In the genomic region with DNA sequence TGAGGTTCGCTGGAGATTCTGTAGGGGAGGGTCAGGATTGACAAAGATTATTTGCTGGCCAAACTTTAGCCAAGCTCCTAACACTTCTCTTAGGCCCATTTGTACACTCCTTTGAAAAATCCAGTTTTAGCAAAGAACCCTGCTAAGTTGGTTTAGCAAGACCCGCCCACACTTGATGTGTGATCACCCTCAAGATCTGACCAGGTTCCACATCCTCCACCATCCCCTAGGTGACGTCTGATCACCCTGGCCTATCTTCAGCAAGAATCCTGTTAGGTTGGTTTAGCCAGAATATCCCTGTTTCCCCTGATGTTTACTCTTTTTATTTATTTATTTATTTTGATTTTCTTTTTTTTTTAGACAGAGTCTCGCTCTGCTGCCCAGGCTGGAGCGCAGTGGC, we compare ENCODE assay signal across 20 cellular contexts.
"Had no signal": no experiment of that assay in that cellular context is flagged by ENCODE, and none has a peak within 500 bp of the region (broad histone marks: within the 10 kb centered on the region; RNA-seq: fewer than 3 reads in every experiment).

No MANE protein-coding gene starts in this region.

- H3K27me3 ChIP-seq: ovary, sigmoid colon, spleen, tibial nerve, upper lobe of right lung, uterus had no signal

- DNase-seq: cortex of kidney; kidney; nephron progenitor cell; occipital lobe; ovary; posterior cingulate gyrus; psoas muscle; right cardiac atrium; sigmoid colon; spleen; stimulated activated CD4-positive, alpha-beta T cell treated with anti-CD3 and anti-CD28 coated beads, Interleukin-4, amount 100 ng/mL, for 4 hours; stimulated activated naive B cell treated with anti-CD40 and anti-IgM and Interleukin-4, amounts not matched to agents 10 μg/mL and 1 μg/mL and 100 μg/mL, for 72 hours; upper lobe of right lung; uterus had no signal

- H3K27me3 Mint-ChIP-seq: stimulated activated naive CD8-positive, alpha-beta T cell treated with anti-CD3 and anti-CD28 coated beads, Interleukin-15, Interleukin-2, amounts not matched to agents 100 ng/mL and 50 ng/mL, for 24 hours had no signal

- H3K9me3 ChIP-seq: ovary, psoas muscle, sigmoid colon, spleen, thoracic aorta, tibial nerve, upper lobe of right lung, uterus had no signal

- H3K36me3 Mint-ChIP-seq: memory B cell; stimulated activated naive B cell treated with anti-CD40 and anti-IgM and Interleukin-4, amounts not matched to agents 10 μg/mL and 1 μg/mL and 100 μg/mL, for 72 hours had no signal

- H3K27ac Mint-ChIP-seq: memory B cell; nephron progenitor cell; stimulated activated naive B cell treated with anti-CD40 and anti-IgM and Interleukin-4, amounts not matched to agents 10 μg/mL and 1 μg/mL and 100 μg/mL, for 72 hours; stimulated activated naive CD8-positive, alpha-beta T cell treated with anti-CD3 and anti-CD28 coated beads, Interleukin-15, Interleukin-2, amounts not matched to agents 100 ng/mL and 50 ng/mL, for 24 hours had no signal

- H3K4me3 ChIP-seq: lung, ovary, psoas muscle, sigmoid colon, spleen, thoracic aorta, tibial nerve, upper lobe of right lung, uterus had no signal

- H3K4me3 Mint-ChIP-seq: memory B cell; nephron progenitor cell; stimulated activated naive B cell treated with anti-CD40 and anti-IgM and Interleukin-4, amounts not matched to agents 10 μg/mL and 1 μg/mL and 100 μg/mL, for 72 hours; stimulated activated naive CD8-positive, alpha-beta T cell treated with anti-CD3 and anti-CD28 coated beads, Interleukin-15, Interleukin-2, amounts not matched to agents 100 ng/mL and 50 ng/mL, for 24 hours had no signal

- H3K27ac ChIP-seq: ovary, psoas muscle, sigmoid colon, spleen, thoracic aorta, tibial nerve, upper lobe of right lung, uterus had no signal

- ATAC-seq: left lobe of liver; psoas muscle; right cardiac atrium; stimulated activated naive B cell treated with anti-CD40 and anti-IgM and Interleukin-4, amounts not matched to agents 10 μg/mL and 1 μg/mL and 100 μg/mL, for 72 hours; upper lobe of right lung had no signal

- H3K36me3 ChIP-seq: ovary, sigmoid colon, spleen, thoracic aorta, tibial nerve, upper lobe of right lung, uterus had no signal

- H3K4me1 ChIP-seq: sigmoid colon, spleen, upper lobe of right lung, uterus had no signal

- H3K9me3 Mint-ChIP-seq: memory B cell; nephron progenitor cell; stimulated activated naive B cell treated with anti-CD40 and anti-IgM and Interleukin-4, amounts not matched to agents 10 μg/mL and 1 μg/mL and 100 μg/mL, for 72 hours; stimulated activated naive CD8-positive, alpha-beta T cell treated with anti-CD3 and anti-CD28 coated beads, Interleukin-15, Interleukin-2, amounts not matched to agents 100 ng/mL and 50 ng/mL, for 24 hours had no signal
